8 cellular contexts compared by ENCODE assay signal in the genomic region with DNA sequence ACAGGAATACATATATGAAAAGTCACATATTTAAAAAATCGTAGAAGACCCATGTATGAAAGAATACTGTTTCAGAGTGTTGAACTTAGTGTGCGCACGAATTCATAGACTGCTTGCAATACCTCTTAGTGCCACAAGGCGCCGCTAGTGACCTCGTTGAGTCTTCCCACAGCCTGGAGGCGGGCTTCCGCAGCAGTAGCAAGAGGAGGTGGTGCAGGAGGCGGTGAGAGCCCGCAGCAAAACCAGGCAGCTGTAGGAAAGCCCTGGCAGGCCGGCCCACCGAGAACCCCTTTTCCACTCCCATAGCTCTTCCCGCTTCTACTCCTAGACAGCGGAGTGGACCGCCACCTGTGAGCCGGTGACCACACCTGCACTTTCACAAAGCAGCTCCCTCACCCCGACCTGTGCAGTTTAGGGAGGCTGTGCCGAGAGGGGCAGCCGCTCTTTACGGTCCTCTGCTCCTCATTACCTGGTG. TPM values are rescaled to one million over a fixed set of nuclear protein-coding genes. Genes with fewer than 3 reads are reported as not detected.
DNase-seq lines count a peak whose midpoint lies in the region; ATAC-seq, FAIRE-seq and TF ChIP-seq lines count a peak whose summit lies in the region.

No MANE protein-coding gene starts in this region.

- H3K4me3 ChIP-seq in SJSA1: no peak overlapping the region

- peak; percentile 95 for ATAC-seq in GM21381 (IDR thresholded peaks at IDR 0.05; ENCODE audit: unreplicated experiment)

- H3K4me1 Mint-ChIP-seq in progenitor cell of endocrine pancreas (ENCODE audit: low read depth): no peaks in the 10 kb centered on the region

- no peak overlapping the region for H3K27ac Mint-ChIP-seq in progenitor cell of endocrine pancreas

- DNase-seq in DMS53 treated with DMSO at 0.1 percent for 48 hours (lab: John Stamatoyannopoulos, UW; ENCODE audit: unreplicated experiment): peak; percentile 54
- DNase-seq in HT1080 (ENCODE audit: low read depth): peak; percentile 43
- DNase-seq in SJSA1 (ENCODE audit: low read depth in 1 of 2, low spot score in 2 of 2): peak; percentile 54 to 78
- peak; percentile 50 for DNase-seq in activated gamma-delta T cell treated with anti-CD3 and anti-CD28 coated beads, Interleukin-2, amount 50 U/mL, for 16 hours (ENCODE audit: low read depth)
- DNase-seq in head of caudate nucleus: peak in 40 of 42 donors; percentile 23 to 77 (median 57)
- DNase-seq in progenitor cell of endocrine pancreas (ENCODE audit: low spot score, unreplicated experiment): peak; percentile 30
- DNase-seq in urothelium cell line (ENCODE audit: low spot score): peak; percentile 29

- H3K9me3 ChIP-seq in SJSA1 (replicated peaks): no peaks in the 10 kb centered on the region

- H3K27ac ChIP-seq in SJSA1: no peak overlapping the region

- FAIRE-seq in urothelium cell line (lab: Jason Lieb, UNC): no peak

- H3K4me3 Mint-ChIP-seq in progenitor cell of endocrine pancreas (ENCODE audit: low read depth): no peak overlapping the region

- H3K36me3 ChIP-seq in SJSA1: no peaks in the 10 kb centered on the region

- H3K4me1 ChIP-seq in SJSA1 (replicated peaks): no peaks in the 10 kb centered on the region

- H3K36me3 Mint-ChIP-seq in progenitor cell of endocrine pancreas (ENCODE audit: insufficient read depth): peaks cover 33% of the 10 kb centered on the region

- H3K9me3 Mint-ChIP-seq in progenitor cell of endocrine pancreas (ENCODE audit: low read depth): no peaks in the 10 kb centered on the region

- H3K27me3 ChIP-seq in SJSA1 (replicated peaks): no peaks in the 10 kb centered on the region

- intact Hi-C loops in head of caudate nucleus (cut with DNase I): no loop called here

- H3K27me3 Mint-ChIP-seq in progenitor cell of endocrine pancreas: no peaks in the 10 kb centered on the region

- TF ChIP-seq CTCF in progenitor cell of endocrine pancreas (IDR thresholded peaks at IDR 0.05; ENCODE audit: unreplicated experiment): peak; percentile 78

RNA-seq across cellular contexts. Expression of gene MTARC1, which starts 23.5 kb away (rescaled TPM):
- total RNA-seq in HT1080 (2014; rRNA removed; shearing (Covaris generic)): 0.05 TPM in 1 of 2 replicates, not detected in the other
- not detected in 2 replicates for polyA plus RNA-seq in HT1080 (2015; cell fraction: cytosol; rRNA removed)
- 0.06 TPM in 1 of 2 replicates, not detected in the other for polyA plus RNA-seq in HT1080 (2015; cell fraction: nucleus; rRNA removed)
- not detected in 2 replicates for total RNA-seq in SJSA1 (2014; rRNA removed; shearing (Covaris generic))
- 37.1 and 40.5 TPM in 2 replicates for total RNA-seq in progenitor cell of endocrine pancreas

Comparison
In these comparisons a context has a peak if more than half of its experiments do, and no peak if none do; other contexts are left out.
1. RNA of gene MTARC1, which starts 23.5 kb away (total RNA-seq): 37.1 to 40.5 TPM in progenitor cell of endocrine pancreas; 0.05 TPM in HT1080 and not detected in SJSA1; every median in the first group is over 10 times any median in the second.
2. Peak in every context shown above with its lines, with median percentiles within 50 percentile points of each other: DNase-seq.